Comparison of ENCODE assay signal across 18 cellular contexts in the genomic region with DNA sequence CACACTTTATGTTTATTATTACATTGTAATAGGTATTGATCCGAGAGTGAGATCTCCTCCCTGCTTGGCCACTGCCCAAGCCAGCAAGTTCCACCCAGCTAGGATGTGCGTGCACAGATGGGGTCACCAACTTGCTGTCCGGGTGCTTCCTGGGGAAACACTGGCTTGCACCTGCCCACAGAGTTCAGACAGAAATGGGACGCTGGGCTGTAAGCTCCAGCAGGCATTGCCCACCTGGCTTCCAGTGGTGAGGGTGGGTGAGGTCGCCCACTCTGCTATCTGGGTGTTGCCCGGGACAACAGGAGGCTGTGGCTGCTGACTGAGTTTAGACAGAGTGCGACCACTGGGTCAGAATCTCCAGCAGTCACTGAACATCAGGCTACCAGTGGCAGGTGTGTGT.
A peak's percentile ranks its signal among the peaks of the same experiment; 100 is the strongest.
DNase-seq lines count a peak whose midpoint lies in the region; ATAC-seq, FAIRE-seq and TF ChIP-seq lines count a peak whose summit lies in the region.
"Had no signal": no experiment of that assay in that cellular context is flagged by ENCODE, and none has a peak within 500 bp of the region (broad histone marks: within the 10 kb centered on the region; RNA-seq: fewer than 3 reads in every experiment).

No MANE protein-coding gene starts in this region.

- no peaks in the 10 kb centered on the region for H3K23me2 ChIP-seq in H1 (ENCODE audit: low read depth, low read length)

- no peaks in the 10 kb centered on the region for H3K27me3 ChIP-seq in left ventricle myocardium inferior (ENCODE audit: low read depth)
- no peaks in the 10 kb centered on the region for H3K27me3 ChIP-seq in H1 (replicated peaks in 1 of 4; ENCODE audit: control insufficient read depth in 3 of 4, extremely low read depth in 1 of 4, insufficient read depth in 3 of 4, low read length in 3 of 4)
- H3K27me3 ChIP-seq in neuronal stem cell (ENCODE audit: control insufficient read depth in 3 of 3, insufficient read depth in 3 of 3, low read depth in 1 of 3, low read length in 3 of 3) = no peaks in the 10 kb centered on the region
- H3K27me3 ChIP-seq in SK-N-SH (ENCODE audit: insufficient read depth) = no peaks in the 10 kb centered on the region

- H3K14ac ChIP-seq in H1 (ENCODE audit: insufficient read length) (no peak overlapping the region), neuronal stem cell (ENCODE audit: low read length) (no peak overlapping the region)

- TF ChIP-seq EP300 in H1 (IDR thresholded peaks at IDR 0.05; ENCODE audit: borderline replicate concordance in 1 of 2, low read depth in 2 of 2, low read length in 2 of 2) (no peak), SK-N-SH (IDR thresholded peaks at IDR 0.05; ENCODE audit: borderline replicate concordance in 1 of 2, low read depth in 1 of 2, low read length in 1 of 2) (no peak)

- no peak for TF ChIP-seq POLR2A in H1 (IDR thresholded peaks at IDR 0.05; ENCODE audit: control extremely low read depth in 1 of 2, low read depth in 2 of 2, low read length in 2 of 2)

- H4K8ac ChIP-seq in H1 (ENCODE audit: extremely low read depth, insufficient read depth, low read length) (no peak overlapping the region; the same call in 1 of the 2 replicates), neuronal stem cell (ENCODE audit: low read depth, low read length) (peak overlapping the region; percentile 33)

- H4K5ac ChIP-seq in H1 (ENCODE audit: insufficient read length, low read depth, low read length) = no peak overlapping the region

- no peak overlapping the region for H2BK120ac ChIP-seq in H1 (replicated peaks; ENCODE audit: low read depth, low read length)
- no peak overlapping the region for H2BK120ac ChIP-seq in neuronal stem cell (ENCODE audit: low read depth, low read length)

- H3K56ac ChIP-seq in H1 (replicated peaks; ENCODE audit: insufficient read length, low read depth, low read length) = no peak overlapping the region

- ATAC-seq in Right ventricle myocardium superior (ENCODE audit: poor library complexity) = no peak
- ATAC-seq: CD8-positive, alpha-beta T cell had no signal

- H4K91ac ChIP-seq in H1 (replicated peaks; ENCODE audit: insufficient read length, low read length) (no peak overlapping the region), neuronal stem cell (ENCODE audit: low read depth, low read length, poor library complexity) (no peak overlapping the region)

- no peak overlapping the region for H3K27ac ChIP-seq in left ventricle myocardium inferior (replicated peaks)
- H3K27ac ChIP-seq in H1 (ENCODE audit: low read depth, low read length) = no peak overlapping the region
- no peak overlapping the region for H3K27ac ChIP-seq in neuronal stem cell (replicated peaks; ENCODE audit: low read length)
- H3K27ac ChIP-seq in SK-N-SH (ENCODE audit: low read depth in 2 of 2, low read length in 1 of 2) = no peak overlapping the region
- H3K27ac ChIP-seq: 22Rv1 had no signal

- H3K23ac ChIP-seq in H1 (ENCODE audit: insufficient read length) (no peak overlapping the region), neuronal stem cell (ENCODE audit: low read depth, low read length, poor library complexity) (no peak overlapping the region)

- H2BK12ac ChIP-seq in H1 (ENCODE audit: low read depth, low read length) (no peak overlapping the region), neuronal stem cell (ENCODE audit: low read length) (no peak overlapping the region)

- H3K79me2 ChIP-seq in H1 (ENCODE audit: control insufficient read depth in 1 of 2, insufficient read depth in 2 of 2, low read length in 2 of 2) (no peaks in the 10 kb centered on the region), SK-N-SH (ENCODE audit: insufficient read depth) (no peaks in the 10 kb centered on the region)

- H3K36me3 ChIP-seq in left ventricle myocardium inferior = no peaks in the 10 kb centered on the region
- no peaks in the 10 kb centered on the region for H3K36me3 ChIP-seq in H1 (ENCODE audit: control insufficient read depth in 2 of 4, insufficient read depth in 4 of 4, low read length in 3 of 4)
- no peaks in the 10 kb centered on the region for H3K36me3 ChIP-seq in neuronal stem cell (replicated peaks in 1 of 2; ENCODE audit: control insufficient read depth in 2 of 2, insufficient read depth in 2 of 2, low read length in 2 of 2)
- no peaks in the 10 kb centered on the region for H3K36me3 ChIP-seq in SK-N-SH (replicated peaks in 1 of 2; ENCODE audit: control insufficient read depth in 1 of 2, insufficient read depth in 2 of 2, low read length in 1 of 2)

- POLR2A ChIA-PET in H1 (lab: Charles Lee; ENCODE audit: partially characterized antibody) = no interaction called here
- POLR2A ChIA-PET in SK-N-SH (lab: Yijun Ruan, JAX) = no interaction called here

- WGBS in H1 (ENCODE audit: extremely low coverage in 1 of 2, insufficient coverage in 1 of 2, insufficient read length in 1 of 2, insufficient replicate concordance in 2 of 2, low coverage in 1 of 2, low lambda C conversion rate in 2 of 2, missing lambda C conversion rate in 1 of 2), 2 experiments = 82% methylated on average over 7 of the region's 7 CpGs; no CpG with 5 or more reads in 1 of the 2 experiments
- WGBS in neuronal stem cell (ENCODE audit: extremely low coverage in 2 of 2, insufficient read length in 2 of 2, insufficient replicate concordance in 1 of 2), 2 donors = no CpG with 5 or more reads among the region's 7 CpGs
- WGBS in SK-N-SH (ENCODE audit: low lambda C conversion rate) = 61% methylated on average over 2 of the region's 7 CpGs

- no peak for TF ChIP-seq CTCF in left ventricle myocardium inferior (IDR thresholded peaks at IDR 0.05; ENCODE audit: borderline replicate concordance)
- no peak for TF ChIP-seq CTCF in H1 (IDR thresholded peaks at IDR 0.05; ENCODE audit: control extremely low read depth in 1 of 3, insufficient read depth in 1 of 3, low read depth in 1 of 3, low read length in 3 of 3)
- TF ChIP-seq CTCF in SK-N-SH (IDR thresholded peaks at IDR 0.05) = no peak

- DNase-seq in Right ventricle myocardium superior (peak; percentile 25), left ventricle myocardium inferior (no peak), H1 (ENCODE audit: low read depth in 1 of 2, low spot score in 2 of 2) (no peak), neuronal stem cell (ENCODE audit: low spot score) (no peak), SK-N-SH (no peak), SIG-M5 (lab: John Stamatoyannopoulos, UW) (no peak), SW480 (ENCODE audit: low spot score) (no peak), cerebellar nuclear complex (lab: John Stamatoyannopoulos, UW) (no peak)
- DNase-seq: CD8-positive, alpha-beta T cell; COR-L47; DMS153; DMS79 treated with DMSO at 0.1 percent for 48 hours; GDM1; GOT3; HCEC 1CT; HFFc6 had no signal

- CTCF ChIA-PET in H1 (lab: Charles Lee; ENCODE audit: partially characterized antibody) (interaction anchor here (1.4 kb wide), 1 partner anchor 24 kb away, joined by 5 read pairs; no protein-coding TSS in a partner anchor), SK-N-SH (lab: Yijun Ruan, JAX) (no interaction called here)

- FAIRE-seq in H1 (lab: Jason Lieb, UNC) = no peak
- FAIRE-seq: D721Med had no signal

- no peak overlapping the region for H3K4me3 ChIP-seq in left ventricle myocardium inferior
- no peak overlapping the region for H3K4me3 ChIP-seq in H1 (ENCODE audit: extremely low read depth in 1 of 4, insufficient read depth in 2 of 4, low read depth in 3 of 4, low read length in 4 of 4)
- no peak overlapping the region for H3K4me3 ChIP-seq in neuronal stem cell (ENCODE audit: low read length in 2 of 2)
- no peak overlapping the region for H3K4me3 ChIP-seq in SK-N-SH (ENCODE audit: low read depth in 2 of 2, low read length in 1 of 2)

- no peaks in the 10 kb centered on the region for H3K9me3 ChIP-seq in left ventricle myocardium inferior (replicated peaks)
- no peaks in the 10 kb centered on the region for H3K9me3 ChIP-seq in H1 (ENCODE audit: insufficient read depth in 2 of 2, low read depth in 1 of 2, low read length in 1 of 2)
- H3K9me3 ChIP-seq in neuronal stem cell (replicated peaks in 1 of 2; ENCODE audit: control insufficient read depth in 2 of 2, insufficient read depth in 1 of 2, low read depth in 1 of 2, low read length in 2 of 2) = no peaks in the 10 kb centered on the region
- H3K9me3 ChIP-seq in SK-N-SH = no peaks in the 10 kb centered on the region

- H3K4me1 ChIP-seq in left ventricle myocardium inferior = no peaks in the 10 kb centered on the region
- H3K4me1 ChIP-seq in H1 (replicated peaks in 1 of 4; ENCODE audit: control insufficient read depth in 3 of 4, insufficient read depth in 4 of 4, low read length in 3 of 4) = no peaks in the 10 kb centered on the region
- H3K4me1 ChIP-seq in neuronal stem cell (ENCODE audit: control insufficient read depth in 2 of 2, insufficient read depth in 1 of 2, low read depth in 1 of 2, low read length in 2 of 2) = no peaks in the 10 kb centered on the region
- no peaks in the 10 kb centered on the region for H3K4me1 ChIP-seq in SK-N-SH (ENCODE audit: control insufficient read depth in 1 of 2, insufficient read depth in 2 of 2, low read depth in 1 of 2, low read length in 1 of 2)

- no peaks in the 10 kb centered on the region for H3K9me2 ChIP-seq in SK-N-SH

- H2BK15ac ChIP-seq in H1 (ENCODE audit: low read length) = no peak overlapping the region
- no peak overlapping the region for H2BK15ac ChIP-seq in neuronal stem cell (ENCODE audit: low read length)

- H4K20me1 ChIP-seq in H1 (replicated peaks in 1 of 2; ENCODE audit: control insufficient read depth in 1 of 2, insufficient read depth in 2 of 2, low read length in 2 of 2) (no peaks in the 10 kb centered on the region), SK-N-SH (ENCODE audit: insufficient read depth) (no peaks in the 10 kb centered on the region)

- no peak overlapping the region for H2BK20ac ChIP-seq in H1 (ENCODE audit: low read length)

- TF ChIP-seq RAD21 in H1 (IDR thresholded peaks at IDR 0.05 in 1 of 2, conservative IDR thresholded peaks at IDR 0.05 in 1 of 2; ENCODE audit: low read depth in 2 of 2, low read length in 2 of 2) (no peak), SK-N-SH (IDR thresholded peaks at IDR 0.05; ENCODE audit: low read length) (no peak)

- H3K18ac ChIP-seq in H1 (ENCODE audit: extremely low read depth, low read length) = no peak overlapping the region
- H3K18ac ChIP-seq in neuronal stem cell (ENCODE audit: low read length) = no peak overlapping the region

- no peak overlapping the region for H3K9ac ChIP-seq in H1 (replicated peaks in 1 of 4; ENCODE audit: extremely low read depth in 1 of 4, low read depth in 3 of 4, low read length in 3 of 4)
- H3K9ac ChIP-seq in neuronal stem cell (ENCODE audit: low read depth, low read length, poor library complexity) = no peak overlapping the region
- no peak overlapping the region for H3K9ac ChIP-seq in SK-N-SH

- H3K4ac ChIP-seq in H1 (replicated peaks; ENCODE audit: insufficient read length, low read depth, low read length) (no peak overlapping the region), neuronal stem cell (ENCODE audit: low read length) (no peak overlapping the region)

- H2AFZ ChIP-seq in H1 (ENCODE audit: low read length) = peak overlapping the region; percentile 62; the same call in 1 of the 2 replicates
- H2AFZ ChIP-seq in neuronal stem cell (ENCODE audit: low read length) = no peak overlapping the region
- no peak overlapping the region for H2AFZ ChIP-seq in SK-N-SH (ENCODE audit: low read depth)

- H3K79me1 ChIP-seq in H1 (ENCODE audit: low read depth, low read length) = no peaks in the 10 kb centered on the region
- no peaks in the 10 kb centered on the region for H3K79me1 ChIP-seq in neuronal stem cell (ENCODE audit: low read depth, low read length)

- H3K4me2 ChIP-seq in H1 (ENCODE audit: insufficient read depth in 1 of 2, low read depth in 2 of 2, low read length in 2 of 2) = no peak overlapping the region
- H3K4me2 ChIP-seq in neuronal stem cell (ENCODE audit: insufficient read depth, low read length, poor library complexity, severe bottlenecking) = no peak overlapping the region
- H3K4me2 ChIP-seq in SK-N-SH = no peak overlapping the region

- H2BK5ac ChIP-seq in H1 (ENCODE audit: low read depth, low read length) = no peak overlapping the region
- peak overlapping the region; percentile 48 for H2BK5ac ChIP-seq in neuronal stem cell (ENCODE audit: low read length)

- H3F3A ChIP-seq in SK-N-SH (replicated peaks; ENCODE audit: insufficient read depth) = no peaks in the 10 kb centered on the region

- H2AK5ac ChIP-seq in H1 (ENCODE audit: low read depth, low read length) = no peak overlapping the region
- H2AK5ac ChIP-seq in neuronal stem cell (ENCODE audit: low read depth, low read length) = no peak overlapping the region

- intact Hi-C loops in Right ventricle myocardium superior (cut with DNase I) (no loop called here), left ventricle myocardium inferior (cut with micrococcal nuclease) (no loop called here)
